Comparison of ENCODE assay signal across 8 cellular contexts in the genomic region with DNA sequence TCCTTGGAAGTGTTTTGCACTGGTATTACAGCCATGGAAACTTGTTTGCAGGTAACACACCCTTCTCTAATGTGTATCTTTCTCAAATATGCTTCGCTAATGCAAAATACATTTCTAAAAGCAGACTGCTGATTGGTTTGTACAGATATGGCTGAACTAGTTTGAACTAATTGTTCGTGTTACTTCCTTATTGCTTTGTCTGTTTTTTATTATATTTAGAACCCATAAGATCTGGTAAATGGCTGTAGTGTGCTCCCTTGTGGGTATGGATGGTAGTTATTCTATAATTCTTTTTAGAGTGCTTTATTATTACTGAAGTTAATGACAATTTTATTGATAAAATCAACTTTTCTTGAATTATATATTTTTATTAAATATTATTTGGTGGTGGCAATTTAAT. TPM values are rescaled to one million over a fixed set of nuclear protein-coding genes. Genes with fewer than 3 reads are reported as not detected.
A peak's percentile ranks its signal among the peaks of the same experiment; 100 is the strongest.
DNase-seq lines count a peak whose midpoint lies in the region; ATAC-seq and TF ChIP-seq lines count a peak whose summit lies in the region.

No MANE protein-coding gene starts in this region.

- TF ChIP-seq CTCF in testis (IDR thresholded peaks at IDR 0.05), result no peak

- DNase-seq in SIG-M5 treated with dmso at 0.1 percent for 504 hours (lab: John Stamatoyannopoulos, UW; ENCODE audit: unreplicated experiment), result peak; percentile 26
- no peak for DNase-seq in SIG-M5 (lab: John Stamatoyannopoulos, UW)
- DNase-seq in activated CD4-positive, alpha-beta memory T cell treated with anti-CD3 and anti-CD28 coated beads, Interleukin-2, amount 10 ng/mL, durations not matched to agents 7 days and 5 days, result no peak
- no peak for DNase-seq in left cardiac atrium
- DNase-seq in testis, result no peak
- no peak for DNase-seq in cerebellar cortex (ENCODE audit: low spot score)
- no peak for DNase-seq in aorta

- H3K27me3 ChIP-seq in testis, result no peaks in the 10 kb centered on the region
- no peaks in the 10 kb centered on the region for H3K27me3 ChIP-seq in aorta (ENCODE audit: control insufficient read depth in 1 of 2, insufficient read depth in 2 of 2, low read length in 1 of 2)

- peak overlapping the region in 14 of 21 experiments; percentile 14 to 77 (median 52) for H3K27ac ChIP-seq in skin epidermis
- H3K27ac ChIP-seq in testis, result no peak overlapping the region
- no peak overlapping the region for H3K27ac ChIP-seq in aorta (ENCODE audit: low read depth in 1 of 2, low read length in 2 of 2)

- POLR2A ChIA-PET in activated CD4-positive, alpha-beta memory T cell treated with anti-CD3 and anti-CD28 coated beads, Interleukin-2, amount 10 ng/mL, durations not matched to agents 7 days and 5 days (lab: Charles Lee), result interaction anchor here (1.0 to 3.4 kb wide), 9 partner anchors 20 to 356 kb away, joined by 3 to 36 read pairs (median 6); a partner anchor contains a TSS

- CTCF ChIA-PET in activated CD4-positive, alpha-beta memory T cell treated with anti-CD3 and anti-CD28 coated beads, Interleukin-2, amount 10 ng/mL, durations not matched to agents 7 days and 5 days (lab: Charles Lee), result interaction anchor here (1.1 to 2.4 kb wide), 4 partner anchors 32 to 180 kb away, joined by 3 to 11 read pairs (median 6); no protein-coding TSS in a partner anchor

- H3K36me3 Mint-ChIP-seq in activated CD4-positive, alpha-beta memory T cell treated with anti-CD3 and anti-CD28 coated beads, Interleukin-2, amount 10 ng/mL, durations not matched to agents 7 days and 5 days (ENCODE audit: low read depth), result peaks cover 57% of the 10 kb centered on the region

- H3K36me3 ChIP-seq in testis (ENCODE audit: low read depth, missing control alignments) (no peaks in the 10 kb centered on the region), aorta (ENCODE audit: control insufficient read depth in 1 of 2, insufficient read depth in 2 of 2, low read length in 1 of 2) (peaks cover 0 to 2% of the 10 kb centered on the region in 2 donors)

- ATAC-seq in left cardiac atrium, result peak; percentile 35 to 48
- no peak for ATAC-seq in aorta (ENCODE audit: low FRiP score)

- no peaks in the 10 kb centered on the region for H3K9me3 ChIP-seq in testis
- peaks cover 2% of the 10 kb centered on the region for H3K9me3 ChIP-seq in aorta (ENCODE audit: control insufficient read depth, low read length)

- intact Hi-C loops in left cardiac atrium (cut with DNase I) (loop anchor here in 1 of 2 donors (2.0 kb wide), 1 partner anchor 180 kb away; no protein-coding TSS in a partner anchor), testis (cut with DNase I; ENCODE audit: low total_unique reads) (no loop called here), aorta (cut with DNase I) (loop anchor here in 1 of 2 donors (5.0 kb wide), 2 partner anchors 161 to 181 kb away; no protein-coding TSS in a partner anchor)

- no peak for TF ChIP-seq POLR2A in testis (IDR thresholded peaks at IDR 0.05)

- H3K4me1 Mint-ChIP-seq in activated CD4-positive, alpha-beta memory T cell treated with anti-CD3 and anti-CD28 coated beads, Interleukin-2, amount 10 ng/mL, durations not matched to agents 7 days and 5 days, result peaks cover 55% of the 10 kb centered on the region

- peak overlapping the region; percentile 32 for H3K4me3 Mint-ChIP-seq in activated CD4-positive, alpha-beta memory T cell treated with anti-CD3 and anti-CD28 coated beads, Interleukin-2, amount 10 ng/mL, durations not matched to agents 7 days and 5 days

- WGBS in testis, 2 donors, result 65 to 81% methylated on average over 2 of the region's 2 CpGs
- WGBS in aorta, 2 donors, result 40 to 42% methylated on average over 2 of the region's 2 CpGs

- peaks cover 32% of the 10 kb centered on the region for H3K9me3 Mint-ChIP-seq in activated CD4-positive, alpha-beta memory T cell treated with anti-CD3 and anti-CD28 coated beads, Interleukin-2, amount 10 ng/mL, durations not matched to agents 7 days and 5 days

- H3K4me1 ChIP-seq in testis (peaks cover 5% of the 10 kb centered on the region), aorta (ENCODE audit: control insufficient read depth in 1 of 2, insufficient read depth in 2 of 2, low read length in 2 of 2) (peaks cover 2 to 6% of the 10 kb centered on the region in 2 donors)

- H3K4me3 ChIP-seq in skin epidermis (peak overlapping the region in 1 of 7 experiments; percentile 3), testis (no peak overlapping the region), aorta (ENCODE audit: low read length in 2 of 2) (no peak overlapping the region)

- no peaks in the 10 kb centered on the region for H3K27me3 Mint-ChIP-seq in activated CD4-positive, alpha-beta memory T cell treated with anti-CD3 and anti-CD28 coated beads, Interleukin-2, amount 10 ng/mL, durations not matched to agents 7 days and 5 days

- peak overlapping the region; percentile 40 for H3K27ac Mint-ChIP-seq in activated CD4-positive, alpha-beta memory T cell treated with anti-CD3 and anti-CD28 coated beads, Interleukin-2, amount 10 ng/mL, durations not matched to agents 7 days and 5 days

RNA-seq across cellular contexts. Expression of a gene that starts 53.0 kb away (rescaled TPM):
- 100 to 1,000 TPM; 129 to 134 TPM for total RNA-seq in activated CD4-positive, alpha-beta memory T cell treated with anti-CD3 and anti-CD28 coated beads, Interleukin-2, amount 10 ng/mL, durations not matched to agents 7 days and 5 days
- total RNA-seq in left cardiac atrium, result 10 to 100 TPM; 55.0 to 59.4 TPM
- 10 to 100 TPM; 77.1 to 84.6 TPM for total RNA-seq in testis
- polyA plus RNA-seq in testis (ENCODE audit: insufficient read depth, low read depth, low replicate concordance), result 71.0 TPM
- total RNA-seq in aorta, result 10 to 100 TPM; 54.5 to 98.4 TPM
- polyA plus RNA-seq in aorta, result 1 to 10 TPM; 7.0 to 8.9 TPM

Comparison
In these comparisons a context has a peak if more than half of its experiments do, and no peak if none do; other contexts are left out.
1. H3K27ac ChIP-seq: peak in skin epidermis (14 of 21); none in testis (0 of 2) and aorta (0 of 2).